In the genomic region with DNA sequence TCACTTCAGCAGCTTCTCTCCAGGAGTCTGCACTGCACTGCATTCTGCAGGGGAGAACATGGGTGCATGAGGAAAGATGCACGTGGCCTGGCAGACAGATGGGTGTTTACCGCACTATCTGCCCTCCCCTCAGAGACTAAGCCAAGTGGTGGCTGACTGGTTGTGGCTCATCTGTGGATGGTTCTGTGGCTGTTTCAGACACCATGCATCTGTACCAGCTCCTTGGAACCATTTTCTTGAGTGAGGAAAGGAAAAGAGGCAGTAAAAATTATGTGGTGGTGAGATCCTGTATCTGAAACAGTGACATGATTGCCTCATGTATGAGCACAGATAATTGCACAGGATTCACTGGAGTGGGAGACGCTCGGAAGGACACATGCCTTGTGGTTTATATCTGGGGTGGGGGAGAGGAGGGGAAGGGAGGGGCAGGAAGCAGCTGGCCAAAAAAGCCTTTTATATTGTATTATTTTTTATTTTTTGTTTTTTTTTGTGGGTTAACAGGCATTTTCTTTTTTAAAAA, we compare ENCODE assay signal across 18 cellular contexts.
"Had no signal": no experiment of that assay in that cellular context is flagged by ENCODE, and none has a peak within 500 bp of the region (broad histone marks: within the 10 kb centered on the region; RNA-seq: fewer than 3 reads in every experiment).

No MANE protein-coding gene starts in this region.

- H3K9me3 ChIP-seq: colonic mucosa, esophagus muscularis mucosa, left ventricle myocardium inferior had no signal

- DNase-seq: activated CD4-positive, alpha-beta T cell treated with anti-CD3 and anti-CD28 coated beads, Interleukin-2, amount 10 ng/mL, durations not matched to agents 24 days and 14 days; activated naive CD8-positive, alpha-beta T cell treated with anti-CD3 and anti-CD28 coated beads for 36 hours; amygdala; central memory CD4-positive, alpha-beta T cell; colonic mucosa; hypothalamus; kidney; left ventricle myocardium inferior; natural killer cell; stimulated activated CD4-positive, alpha-beta T cell treated with anti-CD3 and anti-CD28 coated beads, Interleukin-2, amount 100 ng/mL, for 48 hours; stimulated activated naive CD4-positive, alpha-beta T cell treated with Interleukin-2 at 50 U/mL for 16 hours; substantia nigra; T-helper 2 cell had no signal

- H3K27ac ChIP-seq: colonic mucosa, esophagus muscularis mucosa, left ventricle myocardium inferior, tibial nerve had no signal

- H3K36me3 Mint-ChIP-seq: activated naive CD8-positive, alpha-beta T cell treated with anti-CD3 and anti-CD28 coated beads for 36 hours; brain; natural killer cell; WTC11 had no signal

- H3K9me3 Mint-ChIP-seq: activated CD4-positive, alpha-beta T cell treated with anti-CD3 and anti-CD28 coated beads, Interleukin-2, amount 10 ng/mL, durations not matched to agents 24 days and 14 days; activated naive CD8-positive, alpha-beta T cell treated with anti-CD3 and anti-CD28 coated beads for 36 hours; natural killer cell had no signal

- H3K4me1 Mint-ChIP-seq: activated CD4-positive, alpha-beta T cell treated with anti-CD3 and anti-CD28 coated beads, Interleukin-2, amount 10 ng/mL, durations not matched to agents 24 days and 14 days had no signal

- H3K27me3 ChIP-seq: colonic mucosa, tibial nerve had no signal

- ATAC-seq: WTC11 had no signal

- H3K36me3 ChIP-seq: colonic mucosa, esophagus muscularis mucosa, left ventricle myocardium inferior, tibial nerve had no signal

- H3K27ac Mint-ChIP-seq: activated CD4-positive, alpha-beta T cell treated with anti-CD3 and anti-CD28 coated beads, Interleukin-2, amount 10 ng/mL, durations not matched to agents 24 days and 14 days; activated naive CD8-positive, alpha-beta T cell treated with anti-CD3 and anti-CD28 coated beads for 36 hours; activated T-helper 1 cell treated with anti-CD3 and anti-CD28 coated beads, Interleukin-12 subunit alpha, Interleukin-12 subunit beta, Interleukin-2, Interleukin-4 antibody, amounts not matched to agents 30 ng/mL and 10 ng/mL and 1 ng/mL, durations not matched to agents 14 hours and 24 hours and 36 hours; natural killer cell; WTC11 had no signal

- H3K4me1 ChIP-seq: colonic mucosa, tibial nerve had no signal

- H3K27me3 Mint-ChIP-seq: activated CD4-positive, alpha-beta T cell treated with anti-CD3 and anti-CD28 coated beads, Interleukin-2, amount 10 ng/mL, durations not matched to agents 24 days and 14 days; activated naive CD8-positive, alpha-beta T cell treated with anti-CD3 and anti-CD28 coated beads for 36 hours had no signal

- H3K4me3 Mint-ChIP-seq: activated CD4-positive, alpha-beta T cell treated with anti-CD3 and anti-CD28 coated beads, Interleukin-2, amount 10 ng/mL, durations not matched to agents 24 days and 14 days; activated naive CD8-positive, alpha-beta T cell treated with anti-CD3 and anti-CD28 coated beads for 36 hours; activated T-helper 1 cell treated with anti-CD3 and anti-CD28 coated beads, Interleukin-12 subunit alpha, Interleukin-12 subunit beta, Interleukin-2, Interleukin-4 antibody, amounts not matched to agents 30 ng/mL and 10 ng/mL and 1 ng/mL, durations not matched to agents 14 hours and 24 hours and 36 hours; brain; natural killer cell; WTC11 had no signal

- H3K4me3 ChIP-seq: colonic mucosa, esophagus muscularis mucosa, left ventricle myocardium inferior, tibial nerve had no signal
